11 cellular contexts compared by ENCODE assay signal in genomic region chr2:127052771-127053691, GRCh38. TPM values are rescaled to one million over a fixed set of nuclear protein-coding genes. Genes with fewer than 3 reads are reported as not detected.
DNase-seq lines count a peak whose midpoint lies in the region; ATAC-seq and TF ChIP-seq lines count a peak whose summit lies in the region.
"Had no signal": no experiment of that assay in that cellular context is flagged by ENCODE, and none has a peak within 500 bp of the region (broad histone marks: within the 10 kb centered on the region; RNA-seq: fewer than 3 reads in every experiment).

No MANE protein-coding gene starts in this region.

- DNase-seq in NCI-H748 (lab: John Stamatoyannopoulos, UW; ENCODE audit: unreplicated experiment) (peak; percentile 3), NCI-H748 treated with DMSO at 0.1 percent for 48 hours (lab: John Stamatoyannopoulos, UW) (no peak), DMS53 treated with DMSO at 0.1 percent for 48 hours (lab: John Stamatoyannopoulos, UW; ENCODE audit: unreplicated experiment) (peak; percentile 8), osteocyte (ENCODE audit: extremely low spot score, unreplicated experiment) (no peak), CD1c-positive myeloid dendritic cell (ENCODE audit: extremely low spot score) (no peak), GM10248 (ENCODE audit: extremely low spot score) (no peak), DMS 273 (lab: John Stamatoyannopoulos, UW; ENCODE audit: unreplicated experiment) (no peak)
- DNase-seq in effector memory CD8-positive, alpha-beta T cell, result no peak
- DNase-seq: activated CD4-positive, CD25-positive, alpha-beta regulatory T cell had no signal

- TF ChIP-seq CTCF in osteocyte (IDR thresholded peaks at IDR 0.05), result no peak
- no peak for TF ChIP-seq CTCF in GM10248 (IDR thresholded peaks at IDR 0.05; ENCODE audit: control extremely low read depth, extremely low read depth, low read depth, missing control alignments)

- POLR2A ChIA-PET in GM10248 (lab: Yijun Ruan, JAX), result no interaction called here

- H3K4me3 Mint-ChIP-seq in effector memory CD8-positive, alpha-beta T cell, result no peak overlapping the region
- no peak overlapping the region for H3K4me3 Mint-ChIP-seq in osteocyte (ENCODE audit: unreplicated experiment)

- peaks cover 25 to 29% of the 10 kb centered on the region in 2 donors for H3K4me1 Mint-ChIP-seq in effector memory CD8-positive, alpha-beta T cell (ENCODE audit: low read depth in 2 of 2)
- peaks cover 10% of the 10 kb centered on the region for H3K4me1 Mint-ChIP-seq in osteocyte (ENCODE audit: unreplicated experiment)

- H3K27ac Mint-ChIP-seq in effector memory CD8-positive, alpha-beta T cell, result peak overlapping the region; percentile 80 to 88
- peak overlapping the region; percentile 11 for H3K27ac Mint-ChIP-seq in osteocyte (ENCODE audit: unreplicated experiment)

- no peaks in the 10 kb centered on the region for H3K27me3 Mint-ChIP-seq in effector memory CD8-positive, alpha-beta T cell
- H3K27me3 Mint-ChIP-seq in osteocyte (ENCODE audit: unreplicated experiment), result no peaks in the 10 kb centered on the region

- no peaks in the 10 kb centered on the region for H3K9me3 Mint-ChIP-seq in effector memory CD8-positive, alpha-beta T cell
- no peaks in the 10 kb centered on the region for H3K9me3 Mint-ChIP-seq in osteocyte (ENCODE audit: unreplicated experiment)

- CTCF ChIA-PET in GM10248 (lab: Yijun Ruan, JAX), result interaction anchor here (1.1 to 2.0 kb wide), 4 partner anchors 11 to 697 kb away, joined by 3 to 8 read pairs (median 4); no protein-coding TSS in a partner anchor

- no peak for ATAC-seq in effector memory CD8-positive, alpha-beta T cell (replicated peaks)
- ATAC-seq: heart right ventricle, upper lobe of right lung had no signal

- peaks cover 26% of the 10 kb centered on the region for H3K36me3 Mint-ChIP-seq in effector memory CD8-positive, alpha-beta T cell (ENCODE audit: insufficient read depth)
- peaks cover 10% of the 10 kb centered on the region for H3K36me3 Mint-ChIP-seq in osteocyte (ENCODE audit: unreplicated experiment)

RNA-seq across cellular contexts. Expression of gene BIN1, which starts 53.9 kb away (rescaled TPM):
- 101 TPM in 2 replicates for total RNA-seq in osteocyte

Comparison
In these comparisons a context has a peak if more than half of its experiments do, and no peak if none do; other contexts are left out.
1. DNase-seq: peak in NCI-H748 (single experiment) and DMS53 treated with DMSO at 0.1 percent for 48 hours (single experiment); none in NCI-H748 treated with DMSO at 0.1 percent for 48 hours (single experiment), effector memory CD8-positive, alpha-beta T cell (0 of 3), osteocyte (single experiment), CD1c-positive myeloid dendritic cell (single experiment), GM10248 (single experiment) and DMS 273 (single experiment).